2 cellular contexts compared by ENCODE assay signal in the genomic region with DNA sequence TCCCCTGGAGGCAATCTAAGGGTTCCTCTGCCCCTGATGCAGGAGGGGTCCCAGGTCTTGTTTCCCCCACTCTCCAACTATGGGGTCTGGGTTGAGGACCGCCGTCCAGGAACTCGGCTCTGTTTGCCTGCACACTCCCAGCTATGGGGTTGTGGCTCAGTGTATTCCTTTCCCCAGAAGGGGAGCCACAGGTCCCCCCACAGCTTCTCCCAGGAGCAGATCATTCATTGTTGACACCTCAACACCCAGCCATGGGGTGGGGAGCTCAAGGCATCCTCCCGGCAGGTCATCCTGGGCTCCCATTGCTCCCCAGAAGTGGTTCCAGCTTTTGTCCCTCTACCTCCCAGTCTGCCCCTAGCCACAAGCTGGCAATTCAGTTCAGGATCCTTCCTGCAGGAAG.
TF ChIP-seq lines count a peak whose summit lies in the region.

No MANE protein-coding gene starts in this region.

TF ChIP-seq in K562, 482 proteins besides CTCF, POLR2A, EP300 and RAD21:
- no peak for TF ChIP-seq HNRNPL (IDR thresholded peaks at IDR 0.05; ENCODE audit: low read depth, low read length)
- TF ChIP-seq NRF1 (conservative IDR thresholded peaks at IDR 0.05 in 1 of 2, IDR thresholded peaks at IDR 0.05 in 1 of 2) = no peak
- TF ChIP-seq, protein P1, sequence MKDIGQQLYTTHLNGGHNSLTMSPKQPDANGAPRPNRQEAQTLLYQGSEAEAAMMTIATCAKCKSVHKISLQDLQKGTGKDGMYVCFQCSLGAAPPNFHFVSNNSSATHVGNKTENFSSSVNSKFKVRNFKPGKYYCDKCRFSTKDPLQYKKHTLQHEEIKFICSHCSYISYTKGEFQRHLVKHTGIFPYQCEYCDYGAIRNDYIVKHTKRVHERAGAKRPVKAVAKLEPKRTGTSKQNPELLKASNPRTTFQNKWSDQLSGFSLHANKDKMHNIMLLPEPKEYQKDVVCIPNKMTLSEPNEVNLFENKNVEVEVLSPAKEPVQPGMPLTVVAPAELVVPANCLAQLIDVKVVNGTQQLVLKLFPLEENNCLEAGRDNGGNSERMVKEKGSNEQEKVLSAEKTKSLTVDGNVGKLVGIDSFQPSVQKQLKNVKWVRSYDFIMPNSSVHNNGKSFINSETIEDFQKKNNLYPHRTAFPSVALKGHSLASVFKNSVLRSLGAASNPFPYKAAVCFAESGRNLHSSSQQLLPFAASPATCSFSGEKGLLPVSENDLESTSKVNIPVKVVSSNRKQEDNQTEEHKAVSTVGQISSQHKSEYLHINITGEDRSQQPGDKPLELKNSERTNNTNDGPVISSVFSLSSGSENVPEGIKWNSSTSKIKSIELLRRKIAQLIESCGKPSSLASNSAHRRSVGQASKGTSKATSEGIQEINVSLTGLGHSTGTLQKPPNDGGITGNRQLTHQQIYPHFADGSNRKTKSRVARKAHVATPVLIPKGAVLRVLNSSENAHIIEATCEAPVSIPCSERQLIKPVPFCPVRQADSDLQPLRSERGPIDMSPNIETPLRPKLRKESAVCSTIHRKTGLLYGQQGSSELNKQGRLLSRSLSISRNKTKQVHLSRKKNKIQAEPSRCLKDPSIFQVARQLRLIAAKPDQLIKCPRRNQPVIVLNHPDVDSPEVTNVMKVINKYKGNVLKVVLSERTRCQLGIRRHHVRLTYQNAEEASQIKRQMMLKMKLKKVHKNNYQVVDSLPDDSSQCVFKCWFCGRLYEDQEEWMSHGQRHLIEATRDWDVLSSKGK (CRISPR knock-in tag; IDR thresholded peaks at IDR 0.05) = no peak
- TF ChIP-seq KLF16 (IDR thresholded peaks at IDR 0.05) = no peak
- TF ChIP-seq, protein P2, sequence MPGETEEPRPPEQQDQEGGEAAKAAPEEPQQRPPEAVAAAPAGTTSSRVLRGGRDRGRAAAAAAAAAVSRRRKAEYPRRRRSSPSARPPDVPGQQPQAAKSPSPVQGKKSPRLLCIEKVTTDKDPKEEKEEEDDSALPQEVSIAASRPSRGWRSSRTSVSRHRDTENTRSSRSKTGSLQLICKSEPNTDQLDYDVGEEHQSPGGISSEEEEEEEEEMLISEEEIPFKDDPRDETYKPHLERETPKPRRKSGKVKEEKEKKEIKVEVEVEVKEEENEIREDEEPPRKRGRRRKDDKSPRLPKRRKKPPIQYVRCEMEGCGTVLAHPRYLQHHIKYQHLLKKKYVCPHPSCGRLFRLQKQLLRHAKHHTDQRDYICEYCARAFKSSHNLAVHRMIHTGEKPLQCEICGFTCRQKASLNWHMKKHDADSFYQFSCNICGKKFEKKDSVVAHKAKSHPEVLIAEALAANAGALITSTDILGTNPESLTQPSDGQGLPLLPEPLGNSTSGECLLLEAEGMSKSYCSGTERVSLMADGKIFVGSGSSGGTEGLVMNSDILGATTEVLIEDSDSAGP (CRISPR knock-in tag; IDR thresholded peaks at IDR 0.05) = no peak
- TF ChIP-seq MAFK (IDR thresholded peaks at IDR 0.05; ENCODE audit: low read length) = no peak
- no peak for TF ChIP-seq HOXB6 (CRISPR knock-in tag; IDR thresholded peaks at IDR 0.05; ENCODE audit: borderline replicate concordance)
- no peak for TF ChIP-seq ZC3H8 (IDR thresholded peaks at IDR 0.05)
- no peak for TF ChIP-seq ETV6 (IDR thresholded peaks at IDR 0.05; ENCODE audit: borderline replicate concordance in 1 of 2, low read depth in 2 of 2, low read length in 1 of 2)
- no peak for TF ChIP-seq ETV6 (CRISPR knock-in tag; IDR thresholded peaks at IDR 0.05; ENCODE audit: borderline replicate concordance)

TF ChIP-seq in liver, 16 proteins besides CTCF, POLR2A, EP300 and RAD21:
- TF ChIP-seq ZBTB33 (IDR thresholded peaks at IDR 0.05) = no peak
